8 cellular contexts compared by ENCODE assay signal in the genomic region with DNA sequence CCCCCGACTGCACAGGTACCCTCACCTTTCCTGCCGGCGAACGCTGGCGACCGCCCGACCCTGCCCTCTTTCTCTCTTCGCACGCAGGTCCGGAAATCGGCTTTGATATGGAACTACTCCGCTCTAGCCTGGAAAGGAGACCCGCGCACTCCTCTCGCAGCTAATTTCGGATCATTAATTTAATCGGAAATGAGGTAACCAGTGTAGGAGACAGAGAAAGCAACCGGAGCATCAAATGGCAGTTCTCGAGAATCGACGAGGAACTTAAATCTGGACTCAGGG. TPM values are rescaled to one million over a fixed set of nuclear protein-coding genes. Genes with fewer than 3 reads are reported as not detected.
DNase-seq lines count a peak whose midpoint lies in the region; ATAC-seq and TF ChIP-seq lines count a peak whose summit lies in the region.

No MANE protein-coding gene starts in this region.

- H2AFZ ChIP-seq in fibroblast of lung (ENCODE audit: low read length): peak overlapping the region; percentile 52

- ATAC-seq in HG02798 (IDR thresholded peaks at IDR 0.05; ENCODE audit: poor library complexity, unreplicated experiment): peak; percentile 1

- H3K9ac ChIP-seq in fibroblast of lung (ENCODE audit: insufficient read depth, low read length): peak overlapping the region; percentile 81

- H3K36me3 ChIP-seq in SJCRH30: no peaks in the 10 kb centered on the region
- peaks cover 2% of the 10 kb centered on the region for H3K36me3 ChIP-seq in fibroblast of lung (ENCODE audit: control insufficient read depth, insufficient read depth, low read length)

- H4K20me1 ChIP-seq in fibroblast of lung (ENCODE audit: control insufficient read depth, extremely low read depth, insufficient read depth, low read length): peaks cover 2% of the 10 kb centered on the region

- H3K79me2 ChIP-seq in fibroblast of lung (ENCODE audit: control insufficient read depth, insufficient read depth, low read length): peaks cover 17% of the 10 kb centered on the region

- H3K27me3 ChIP-seq in SJCRH30 (no peaks in the 10 kb centered on the region), fibroblast of lung (ENCODE audit: control insufficient read depth, insufficient read depth, low read length) (no peaks in the 10 kb centered on the region)

- H3K27ac ChIP-seq in SJCRH30 (peak overlapping the region; percentile 5; the same call in 1 of the 2 replicates), fibroblast of lung (ENCODE audit: insufficient read depth, low read length) (peak overlapping the region; percentile 76)

- no peaks in the 10 kb centered on the region for H3K9me3 ChIP-seq in SJCRH30 (replicated peaks)
- no peaks in the 10 kb centered on the region for H3K9me3 ChIP-seq in fibroblast of lung (ENCODE audit: control insufficient read depth, insufficient read depth, low read depth, low read length)

- H3K4me1 ChIP-seq in SJCRH30 (peaks cover 5% of the 10 kb centered on the region), fibroblast of lung (ENCODE audit: control insufficient read depth, extremely low read depth, insufficient read depth, low read length) (peaks cover 19% of the 10 kb centered on the region)

- DNase-seq in NCI-H1417 (lab: John Stamatoyannopoulos, UW) (peak in 2 of 3 experiments; percentile 67 to 71), NCI-H1417 treated with DMSO at 0.1 percent for 48 hours (lab: John Stamatoyannopoulos, UW) (no peak), SJCRH30 (peak in 1 of 2 experiments; percentile 27), fibroblast of lung (ENCODE audit: low read depth in 2 of 2) (peak in 1 of 2 donors; percentile 55), renal cortical epithelial cell (ENCODE audit: low read depth) (peak; percentile 26), cerebellar nuclear complex (lab: John Stamatoyannopoulos, UW) (no peak), HT-29 (ENCODE audit: low spot score) (no peak)

- H3K4me3 ChIP-seq in SJCRH30 (peak overlapping the region; percentile 78), fibroblast of lung (replicated peaks in 1 of 4; ENCODE audit: control extremely low read depth in 1 of 4, insufficient read depth in 1 of 4, low read depth in 3 of 4, low read length in 4 of 4) (peak overlapping the region; percentile 61 to 93 (median 76))

- TF ChIP-seq CTCF in fibroblast of lung (conservative IDR thresholded peaks at IDR 0.05 in 1 of 2, IDR thresholded peaks at IDR 0.05 in 1 of 2; ENCODE audit: low read depth in 1 of 2, low read length in 2 of 2): no peak

- peak overlapping the region; percentile 94 for H3K4me2 ChIP-seq in fibroblast of lung (ENCODE audit: extremely low read depth, insufficient read depth, low read length)

RNA-seq across cellular contexts. Expression of a gene that starts 0.9 kb away (rescaled TPM):
- total RNA-seq in SJCRH30 (2014; rRNA removed; shearing (Covaris generic)): 6.0 and 6.3 TPM in 2 replicates
- 26.2 and 40.5 TPM in 2 replicates for total RNA-seq in fibroblast of lung
- polyA plus RNA-seq in fibroblast of lung: 10.0 and 15.8 TPM in 2 replicates
- 9.1 and 15.7 TPM in 2 replicates for polyA plus RNA-seq in fibroblast of lung (2012)
- 13.5 and 17.7 TPM in 2 replicates for polyA minus RNA-seq in fibroblast of lung (ENCODE audit: low replicate concordance)
- 14.4 and 27.2 TPM in 2 replicates for total RNA-seq in renal cortical epithelial cell
- total RNA-seq in HT-29 (2014; rRNA removed; shearing (Covaris generic)): 33.2 and 39.1 TPM in 2 replicates

Comparison
In these comparisons a context has a peak if more than half of its experiments do, and no peak if none do; other contexts are left out.
1. DNase-seq: peak in NCI-H1417 (2 of 3) and renal cortical epithelial cell (single experiment); none in NCI-H1417 treated with DMSO at 0.1 percent for 48 hours (single experiment), cerebellar nuclear complex (0 of 2) and HT-29 (single experiment).